Comparison of ENCODE assay signal across 11 cellular contexts in the genomic region with DNA sequence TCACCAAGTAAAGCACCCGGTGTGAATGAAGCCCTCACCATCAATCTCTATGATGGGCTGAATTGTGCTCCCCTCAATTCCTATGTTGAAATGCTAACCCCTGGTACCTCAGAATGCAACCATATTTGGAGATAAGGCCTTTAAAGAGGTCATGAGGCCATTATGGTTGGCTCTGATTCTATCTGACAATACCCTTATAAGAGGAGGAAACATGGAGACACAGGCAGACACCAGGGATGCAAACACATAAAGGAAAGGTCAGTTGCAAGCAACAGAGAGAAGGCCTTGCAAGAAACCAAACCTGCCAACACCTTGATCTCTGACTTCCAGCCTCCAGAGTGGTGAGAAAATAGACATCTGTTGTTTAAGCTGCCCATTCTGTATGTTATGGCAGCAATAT. TPM values are rescaled to one million over a fixed set of nuclear protein-coding genes. Genes with fewer than 3 reads are reported as not detected.
"Had no signal": no experiment of that assay in that cellular context is flagged by ENCODE, and none has a peak within 500 bp of the region (broad histone marks: within the 10 kb centered on the region; RNA-seq: fewer than 3 reads in every experiment).

No MANE protein-coding gene starts in this region.

- DNase-seq: GM23248, GOT3, H7, H9, HCEC 1CT, HFFc6 had no signal

- H3K27ac ChIP-seq: GM23248 had no signal

- FAIRE-seq: H1, H54 had no signal

- H3K4me1 ChIP-seq: HAP-1 had no signal

- H3K4me2 ChIP-seq: GM23338 had no signal

- ATAC-seq: GM23338, HCT116 had no signal

- H2AFZ ChIP-seq: GM23248, GM23338 had no signal

- H3K4me1 Mint-ChIP-seq: GM23338, H9 had no signal

- H3K9me3 ChIP-seq: HAP-1 had no signal

- H3K9me3 Mint-ChIP-seq: GM23338, H9 had no signal

- H3K4me3 ChIP-seq: GM23248, GM23338, HAP-1 had no signal

- H3K9ac ChIP-seq: GM23248 had no signal

- H3K27ac Mint-ChIP-seq: GM23338, H9, HFFc6 had no signal

- H3K36me3 ChIP-seq: HAP-1 had no signal

- H3K4me3 Mint-ChIP-seq: GM23338, H9, HFFc6 had no signal

RNA-seq across cellular contexts. Expression of a gene that starts 13.3 kb away (rescaled TPM):
- total RNA-seq: GM23248, GM23338 had no signal
- polyA plus RNA-seq: GM23248, GM23338 had no signal

RNA-seq across cellular contexts. Expression of a gene that starts 25.6 kb away (rescaled TPM):
- total RNA-seq: GM23248, GM23338, H7, HFFc6 had no signal
- polyA plus RNA-seq: GM23248, GM23338 had no signal
